ENCODE assay signal across 24 cellular contexts in genomic region chr12:24993756-24994155, GRCh38. TPM values are rescaled to one million over a fixed set of nuclear protein-coding genes. Genes with fewer than 3 reads are reported as not detected.
A peak's percentile ranks its signal among the peaks of the same experiment; 100 is the strongest.
DNase-seq lines count a peak whose midpoint lies in the region; ATAC-seq and TF ChIP-seq lines count a peak whose summit lies in the region.
"Had no signal": no experiment of that assay in that cellular context is flagged by ENCODE, and none has a peak within 500 bp of the region (broad histone marks: within the 10 kb centered on the region; RNA-seq: fewer than 3 reads in every experiment).

No MANE protein-coding gene starts in this region.

- H3K18ac ChIP-seq in neuronal stem cell (ENCODE audit: low read length), result no peak overlapping the region

- no peaks in the 10 kb centered on the region for H3K36me3 ChIP-seq in neuronal stem cell (replicated peaks in 1 of 2; ENCODE audit: control insufficient read depth in 2 of 2, insufficient read depth in 2 of 2, low read length in 2 of 2)
- H3K36me3 ChIP-seq in vagina, result no peaks in the 10 kb centered on the region
- H3K36me3 ChIP-seq: HAP-1, stomach, thyroid gland had no signal

- no peak overlapping the region for H3K4ac ChIP-seq in neuronal stem cell (ENCODE audit: low read length)

- H3K27me3 ChIP-seq in neuronal stem cell (ENCODE audit: control insufficient read depth in 3 of 3, insufficient read depth in 3 of 3, low read depth in 1 of 3, low read length in 3 of 3) (no peaks in the 10 kb centered on the region), vagina (no peaks in the 10 kb centered on the region)
- H3K27me3 ChIP-seq: stomach, thyroid gland had no signal

- no peak overlapping the region for H2BK120ac ChIP-seq in neuronal stem cell (ENCODE audit: low read depth, low read length)

- H3K4me1 ChIP-seq in neuronal stem cell (ENCODE audit: control insufficient read depth in 2 of 2, insufficient read depth in 1 of 2, low read depth in 1 of 2, low read length in 2 of 2), result peaks cover 0 to 4% of the 10 kb centered on the region in 2 donors
- H3K4me1 ChIP-seq in vagina, result peaks cover 9% of the 10 kb centered on the region
- H3K4me1 ChIP-seq: HAP-1 had no signal

- no peak overlapping the region for H4K91ac ChIP-seq in neuronal stem cell (ENCODE audit: low read depth, low read length, poor library complexity)

- peak overlapping the region; percentile 23 for H2AFZ ChIP-seq in neuronal stem cell (ENCODE audit: low read length)

- no CpG with 5 or more reads among the region's 4 CpGs for WGBS in neuronal stem cell (ENCODE audit: extremely low coverage in 2 of 2, insufficient read length in 2 of 2, insufficient replicate concordance in 1 of 2), 2 donors

- no peaks in the 10 kb centered on the region for H3K79me1 ChIP-seq in neuronal stem cell (ENCODE audit: low read depth, low read length)

- H2BK12ac ChIP-seq in neuronal stem cell (ENCODE audit: low read length), result no peak overlapping the region

- no peak overlapping the region for H4K8ac ChIP-seq in neuronal stem cell (ENCODE audit: low read depth, low read length)

- H3K9ac ChIP-seq in neuronal stem cell (ENCODE audit: low read depth, low read length, poor library complexity), result no peak overlapping the region

- no peak overlapping the region for H2BK5ac ChIP-seq in neuronal stem cell (ENCODE audit: low read length)

- no peak overlapping the region for H3K14ac ChIP-seq in neuronal stem cell (ENCODE audit: low read length)

- peak; percentile 13 for DNase-seq in DMS 273 (lab: John Stamatoyannopoulos, UW; ENCODE audit: unreplicated experiment)
- no peak for DNase-seq in DMS 273 treated with DMSO at 0.1 percent for 48 hours (lab: John Stamatoyannopoulos, UW)
- peak; percentile 86 for DNase-seq in NCI-H1694 treated with DMSO at 0.1 percent for 48 hours (lab: John Stamatoyannopoulos, UW)
- peak; percentile 77 for DNase-seq in cerebellar cortex (ENCODE audit: low spot score)
- no peak for DNase-seq in neuronal stem cell (ENCODE audit: low spot score)
- no peak for DNase-seq in vagina (ENCODE audit: extremely low spot score in 2 of 2)
- DNase-seq in posterior vena cava (ENCODE audit: low spot score), result no peak
- DNase-seq: activated CD4-positive, alpha-beta T cell treated with anti-CD3 and anti-CD28 coated beads, Interleukin-2, amount 10 ng/mL, durations not matched to agents 7 days and 5 days; activated CD8-positive, alpha-beta memory T cell treated with anti-CD3 and anti-CD28 coated beads, Interleukin-2, amount 10 ng/mL, durations not matched to agents 7 days and 5 days; activated naive CD8-positive, alpha-beta T cell treated with anti-CD3 and anti-CD28 coated beads, Interleukin-2, amount 50 U/mL, for 24 hours; activated T-cell treated with anti-CD3 and anti-CD28 coated beads, Interleukin-2, amount 50 U/mL, for 48 hours; CD8-positive, alpha-beta T cell; KG1; midbrain; naive thymus-derived CD4-positive, alpha-beta T cell; NCI-H1417; NCI-H524 treated with DMSO at 0.1 percent for 48 hours; stomach; thyroid gland had no signal

- no peak overlapping the region for H3K4me2 ChIP-seq in neuronal stem cell (ENCODE audit: insufficient read depth, low read length, poor library complexity, severe bottlenecking)

- H3K23ac ChIP-seq in neuronal stem cell (ENCODE audit: low read depth, low read length, poor library complexity), result no peak overlapping the region

- intact Hi-C loops in vagina (cut with DNase I), result loop anchor here (5.0 kb wide), 1 partner anchor 409 kb away; no protein-coding TSS in a partner anchor
- intact Hi-C loops in posterior vena cava (cut with DNase I), result loop anchor here in 1 of 2 donors (10.0 kb wide), 1 partner anchor 131 kb away; no protein-coding TSS in a partner anchor

- ATAC-seq in GM21381 (IDR thresholded peaks at IDR 0.05; ENCODE audit: unreplicated experiment), result no peak
- ATAC-seq: activated CD8-positive, alpha-beta memory T cell treated with anti-CD3 and anti-CD28 coated beads, Interleukin-2, amount 10 ng/mL, durations not matched to agents 7 days and 5 days; activated naive CD8-positive, alpha-beta T cell treated with anti-CD3 and anti-CD28 coated beads, Interleukin-2, amount 50 U/mL, for 24 hours; CD8-positive, alpha-beta T cell; naive thymus-derived CD4-positive, alpha-beta T cell; Right ventricle myocardium inferior had no signal

- H2AK5ac ChIP-seq in neuronal stem cell (ENCODE audit: low read depth, low read length), result no peak overlapping the region

- H3K9me3 ChIP-seq in neuronal stem cell (replicated peaks in 1 of 2; ENCODE audit: control insufficient read depth in 2 of 2, insufficient read depth in 1 of 2, low read depth in 1 of 2, low read length in 2 of 2) (no peaks in the 10 kb centered on the region), vagina (no peaks in the 10 kb centered on the region)
- H3K9me3 ChIP-seq: HAP-1, stomach, thyroid gland had no signal

- no peak for TF ChIP-seq CTCF in vagina (IDR thresholded peaks at IDR 0.05)

- H3K4me3 ChIP-seq in neuronal stem cell (ENCODE audit: low read length in 2 of 2) (no peak overlapping the region), vagina (no peak overlapping the region)
- H3K4me3 ChIP-seq: HAP-1, stomach, thyroid gland had no signal

- no peak overlapping the region for H3K27ac ChIP-seq in neuronal stem cell (replicated peaks; ENCODE audit: low read length)
- no peak overlapping the region for H3K27ac ChIP-seq in vagina
- H3K27ac ChIP-seq: 22Rv1, stomach, thyroid gland, VCaP had no signal

- TF ChIP-seq POLR2A in vagina (IDR thresholded peaks at IDR 0.05), result no peak

- H2BK15ac ChIP-seq in neuronal stem cell (ENCODE audit: low read length), result no peak overlapping the region

RNA-seq across cellular contexts. Expression of gene BCAT1, which starts 44.9 kb away (rescaled TPM):
- 78.2 TPM for polyA plus RNA-seq in neuronal stem cell (2013, experiment 1 of 2)
- polyA plus RNA-seq in neuronal stem cell (2013, experiment 2 of 2), result 82.5 TPM
- total RNA-seq in vagina (20.6 TPM), posterior vena cava (10 to 100 TPM; 44.3 to 45.1 TPM)

Comparison
In these comparisons a context has a peak if more than half of its experiments do, and no peak if none do; other contexts are left out.
1. DNase-seq: peak in DMS 273 (single experiment), NCI-H1694 treated with DMSO at 0.1 percent for 48 hours (single experiment) and cerebellar cortex (single experiment); none in DMS 273 treated with DMSO at 0.1 percent for 48 hours (single experiment), neuronal stem cell (single experiment), vagina (0 of 2) and posterior vena cava (single experiment).